ENCODE assay signal across 8 cellular contexts in the genomic region with DNA sequence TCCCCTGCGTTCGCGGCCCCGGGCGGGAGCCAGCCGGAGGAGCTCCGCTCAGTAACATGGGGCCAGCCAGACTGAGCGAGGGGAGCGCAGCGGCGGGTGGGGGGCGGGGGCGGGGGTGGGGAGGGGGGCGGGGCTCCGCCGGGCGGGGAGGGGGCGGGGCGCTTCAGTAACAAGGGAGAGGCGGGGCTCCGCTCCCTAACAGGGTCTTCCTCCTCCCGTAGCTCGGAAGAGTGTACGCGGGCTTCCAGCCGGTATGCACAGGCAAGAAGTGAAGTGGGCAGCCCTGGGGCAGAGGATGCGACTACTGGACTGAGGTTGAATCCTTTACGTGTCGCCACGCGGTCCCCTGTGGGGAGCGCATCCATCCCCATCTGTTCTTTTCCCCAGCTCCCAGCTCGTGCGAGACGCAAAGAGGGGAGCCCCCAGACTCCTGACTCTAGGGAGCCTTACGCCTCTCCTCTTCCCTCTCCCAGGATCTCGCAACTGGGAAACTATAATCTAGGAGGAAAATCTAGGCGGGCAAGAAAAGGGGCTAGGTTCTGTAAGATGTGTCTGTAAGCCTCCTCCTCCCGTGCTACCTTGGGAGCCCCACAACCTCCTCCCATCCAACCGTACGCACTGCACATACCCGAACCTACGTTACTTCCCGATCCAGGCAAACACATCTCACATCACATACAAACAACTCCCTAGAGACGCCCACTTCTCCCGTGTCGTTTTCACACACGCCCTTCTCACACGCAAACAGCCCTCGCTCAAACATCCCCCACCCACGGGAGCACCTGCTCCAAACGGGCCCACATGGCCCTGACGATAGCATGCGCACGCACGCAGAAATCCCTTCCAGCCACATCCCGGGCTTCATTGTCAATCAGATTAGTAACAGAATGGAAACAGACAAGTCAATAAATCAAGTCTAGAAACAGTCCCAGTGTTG. TPM values are rescaled to one million over a fixed set of nuclear protein-coding genes. Genes with fewer than 3 reads are reported as not detected.
DNase-seq lines count a peak whose midpoint lies in the region; ATAC-seq and TF ChIP-seq lines count a peak whose summit lies in the region.

A gene with protein sequence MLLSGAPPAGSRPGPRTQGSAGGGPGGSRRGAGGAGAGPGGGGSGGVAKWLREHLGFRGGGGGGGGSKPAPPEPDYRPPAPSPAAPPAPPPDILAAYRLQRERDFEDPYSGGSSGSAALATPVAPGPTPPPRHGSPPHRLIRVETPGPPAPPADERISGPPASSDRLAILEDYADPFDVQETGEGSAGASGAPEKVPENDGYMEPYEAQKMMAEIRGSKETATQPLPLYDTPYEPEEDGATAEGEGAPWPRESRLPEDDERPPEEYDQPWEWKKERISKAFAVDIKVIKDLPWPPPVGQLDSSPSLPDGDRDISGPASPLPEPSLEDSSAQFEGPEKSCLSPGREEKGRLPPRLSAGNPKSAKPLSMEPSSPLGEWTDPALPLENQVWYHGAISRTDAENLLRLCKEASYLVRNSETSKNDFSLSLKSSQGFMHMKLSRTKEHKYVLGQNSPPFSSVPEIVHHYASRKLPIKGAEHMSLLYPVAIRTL (minus strand): TSS at position 73 of the 937 bp plus-strand sequence. CDS start 15 bp downstream, at position 58.

- TF ChIP-seq RAD21 in SK-N-SH (IDR thresholded peaks at IDR 0.05; ENCODE audit: low read length): no peak

- H3K9me3 ChIP-seq in SK-N-SH (no peaks in the 10 kb centered on the region), adrenal gland (replicated peaks in 1 of 3) (no peaks in the 10 kb centered on the region), hepatocyte (ENCODE audit: low read depth) (no peaks in the 10 kb centered on the region)

- H3K36me3 ChIP-seq in SK-N-SH (replicated peaks in 1 of 2; ENCODE audit: control insufficient read depth in 1 of 2, insufficient read depth in 2 of 2, low read length in 1 of 2) (no peaks in the 10 kb centered on the region), adrenal gland (replicated peaks in 1 of 2) (no peaks in the 10 kb centered on the region), hepatocyte (replicated peaks; ENCODE audit: insufficient read depth, low read depth) (no peaks in the 10 kb centered on the region)

- peaks cover 12 to 42% of the 10 kb centered on the region in 2 experiments; a peak in 3 of 4 replicates for H3K4me1 ChIP-seq in SK-N-SH (ENCODE audit: control insufficient read depth in 1 of 2, insufficient read depth in 2 of 2, low read depth in 1 of 2, low read length in 1 of 2)
- H3K4me1 ChIP-seq in adrenal gland (replicated peaks in 1 of 2): peaks cover 13 to 19% of the 10 kb centered on the region in 2 donors
- peaks cover 20% of the 10 kb centered on the region for H3K4me1 ChIP-seq in hepatocyte (ENCODE audit: insufficient read depth)

- peak in 1 of 2 donors; percentile 35 for TF ChIP-seq POLR2A in adrenal gland (IDR thresholded peaks at IDR 0.05)

- intact Hi-C loops in adrenal gland (cut with DNase I) (no loop called here), sciatic nerve (cut with DNase I) (no loop called here)

- H4K20me1 ChIP-seq in SK-N-SH (ENCODE audit: insufficient read depth): no peaks in the 10 kb centered on the region
- H4K20me1 ChIP-seq in hepatocyte (ENCODE audit: insufficient read depth, poor library complexity, severe bottlenecking): no peaks in the 10 kb centered on the region

- no peaks in the 10 kb centered on the region for H3K79me2 ChIP-seq in SK-N-SH (ENCODE audit: insufficient read depth)
- peaks cover 34% of the 10 kb centered on the region for H3K79me2 ChIP-seq in hepatocyte

- peak; percentile 88 for ATAC-seq in sciatic nerve
- no peak for ATAC-seq in GM18867 (IDR thresholded peaks at IDR 0.05; ENCODE audit: unreplicated experiment)
- ATAC-seq in GM18909 (IDR thresholded peaks at IDR 0.05; ENCODE audit: poor library complexity, unreplicated experiment): no peak

- TF ChIP-seq CTCF in SK-N-SH (IDR thresholded peaks at IDR 0.05) (no peak), adrenal gland (IDR thresholded peaks at IDR 0.05) (no peak), hepatocyte (IDR thresholded peaks at IDR 0.05; ENCODE audit: poor library complexity) (no peak)

- H3K9me2 ChIP-seq in SK-N-SH: no peaks in the 10 kb centered on the region
- H3K9me2 ChIP-seq in hepatocyte (replicated peaks; ENCODE audit: insufficient read depth): no peaks in the 10 kb centered on the region

- POLR2A ChIA-PET in SK-N-SH (lab: Yijun Ruan, JAX): interaction anchor here (0.6 to 6.4 kb wide), 9 partner anchors 11 to 70 kb away, joined by 3 to 97 read pairs (median 5); no protein-coding TSS in a partner anchor

- H3K4me2 ChIP-seq in SK-N-SH: peak within 1 kb of the TSS; percentile 97
- peak within 1 kb of the TSS; percentile 94 for H3K4me2 ChIP-seq in hepatocyte

- WGBS in SK-N-SH (ENCODE audit: low lambda C conversion rate): 25% methylated on average over 23 of the region's 57 CpGs
- WGBS in adrenal gland, 4 donors: 0 to 2% (median 1%) methylated on average over 30 to 51 of the region's 57 CpGs
- WGBS in hepatocyte (ENCODE audit: low lambda C conversion rate, missing lambda C conversion rate): 6% methylated on average over 32 of the region's 57 CpGs

- H3K27me3 ChIP-seq in SK-N-SH (ENCODE audit: insufficient read depth): no peaks in the 10 kb centered on the region; the same call in 1 of the 2 replicates
- no peaks in the 10 kb centered on the region for H3K27me3 ChIP-seq in adrenal gland
- no peaks in the 10 kb centered on the region for H3K27me3 ChIP-seq in hepatocyte

- CTCF ChIA-PET in SK-N-SH (lab: Yijun Ruan, JAX): interaction anchor here (1.2 to 4.9 kb wide), 5 partner anchors 10 to 270 kb away, joined by 3 to 30 read pairs (median 7); no protein-coding TSS in a partner anchor

- peak; percentile 55 for DNase-seq in Daoy (ENCODE audit: low read depth)
- peak; percentile 71 for DNase-seq in HuH-7 (ENCODE audit: low spot score)
- DNase-seq in SK-N-SH: peak; percentile 93
- DNase-seq in adrenal gland: peak in 6 of 7 donors; percentile 51 to 84 (median 60)
- DNase-seq in hepatocyte (ENCODE audit: low spot score): peak; percentile 87
- peak; percentile 84 for DNase-seq in sciatic nerve (ENCODE audit: low spot score)

- peak within 1 kb of the TSS; percentile 97 for H2AFZ ChIP-seq in SK-N-SH (ENCODE audit: low read depth)
- peak within 1 kb of the TSS; percentile 61 for H2AFZ ChIP-seq in hepatocyte

- H3K4me3 ChIP-seq in SK-N-SH (ENCODE audit: low read depth in 2 of 2, low read length in 1 of 2) (peak within 1 kb of the TSS; percentile 74 to 78), adrenal gland (peak within 1 kb of the TSS in 2 of 4 donors; percentile 33 to 89), hepatocyte (peak within 1 kb of the TSS; percentile 68)

- H3K9ac ChIP-seq in SK-N-SH: peak within 1 kb of the TSS; percentile 68

- no peak for TF ChIP-seq EP300 in SK-N-SH (IDR thresholded peaks at IDR 0.05; ENCODE audit: borderline replicate concordance in 1 of 2, low read depth in 1 of 2, low read length in 1 of 2)

- H3K27ac ChIP-seq in SK-N-SH (ENCODE audit: low read depth in 2 of 2, low read length in 1 of 2) (peak within 1 kb of the TSS in 1 of 2 experiments; percentile 87; a peak in 2 of 4 replicates), adrenal gland (peak within 1 kb of the TSS in 4 of 5 donors; percentile 26 to 81 (median 54)), hepatocyte (peak within 1 kb of the TSS; percentile 53)

- peaks cover 4% of the 10 kb centered on the region for H3F3A ChIP-seq in SK-N-SH (replicated peaks; ENCODE audit: insufficient read depth)

TF ChIP-seq in SK-N-SH, 30 proteins besides CTCF, POLR2A, EP300 and RAD21:
- TF ChIP-seq MXI1 (IDR thresholded peaks at IDR 0.05; ENCODE audit: low read depth, low read length) (peak; percentile 57; the same call in 1 of the 2 replicates), TAF1 (IDR thresholded peaks at IDR 0.05; ENCODE audit: borderline replicate concordance, low read depth, low read length) (peak; percentile 65), TEAD4 (IDR thresholded peaks at IDR 0.05; ENCODE audit: borderline replicate concordance, insufficient read depth) (no peak), POLR2AphosphoS5 (IDR thresholded peaks at IDR 0.05; ENCODE audit: low read depth, low read length) (peak; percentile 48; the same call in 1 of the 2 replicates), FOXJ3 (CRISPR knock-in tag; IDR thresholded peaks at IDR 0.05) (no peak)
- TF ChIP-seq, protein P1, sequence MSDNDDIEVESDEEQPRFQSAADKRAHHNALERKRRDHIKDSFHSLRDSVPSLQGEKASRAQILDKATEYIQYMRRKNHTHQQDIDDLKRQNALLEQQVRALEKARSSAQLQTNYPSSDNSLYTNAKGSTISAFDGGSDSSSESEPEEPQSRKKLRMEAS (IDR thresholded peaks at IDR 0.05; ENCODE audit: low read depth): no peak

RNA-seq across cellular contexts. Expression of the gene that starts here (rescaled TPM):
- 0.36 and 1.7 TPM in 2 replicates for total RNA-seq in Daoy (2014; rRNA removed; shearing (Covaris generic))
- polyA plus RNA-seq in SK-N-SH (2012; rRNA removed): 4.4 and 5.5 TPM in 2 replicates
- polyA plus RNA-seq in SK-N-SH (2012; cell fraction: cytosol; rRNA removed): 3.3 and 4.2 TPM in 2 replicates
- 4.8 and 7.5 TPM in 2 replicates for polyA plus RNA-seq in SK-N-SH (2012; cell fraction: nucleus; rRNA removed)
- total RNA-seq in adrenal gland: 10 to 100 TPM; 10.6 to 23.4 (median 17.3) TPM
- polyA plus RNA-seq in adrenal gland: 10 to 100 TPM in 2 of 3 donors, 1 to 10 TPM in 1; 5.7 to 30.0 (median 19.2) TPM
- total RNA-seq in hepatocyte: 12.0 and 13.3 TPM in 2 replicates
- 13.9 and 15.0 TPM in 2 replicates for polyA plus RNA-seq in hepatocyte
- 15.4 TPM for total RNA-seq in sciatic nerve
